ENCODE assay signal across 12 cellular contexts in the genomic region with DNA sequence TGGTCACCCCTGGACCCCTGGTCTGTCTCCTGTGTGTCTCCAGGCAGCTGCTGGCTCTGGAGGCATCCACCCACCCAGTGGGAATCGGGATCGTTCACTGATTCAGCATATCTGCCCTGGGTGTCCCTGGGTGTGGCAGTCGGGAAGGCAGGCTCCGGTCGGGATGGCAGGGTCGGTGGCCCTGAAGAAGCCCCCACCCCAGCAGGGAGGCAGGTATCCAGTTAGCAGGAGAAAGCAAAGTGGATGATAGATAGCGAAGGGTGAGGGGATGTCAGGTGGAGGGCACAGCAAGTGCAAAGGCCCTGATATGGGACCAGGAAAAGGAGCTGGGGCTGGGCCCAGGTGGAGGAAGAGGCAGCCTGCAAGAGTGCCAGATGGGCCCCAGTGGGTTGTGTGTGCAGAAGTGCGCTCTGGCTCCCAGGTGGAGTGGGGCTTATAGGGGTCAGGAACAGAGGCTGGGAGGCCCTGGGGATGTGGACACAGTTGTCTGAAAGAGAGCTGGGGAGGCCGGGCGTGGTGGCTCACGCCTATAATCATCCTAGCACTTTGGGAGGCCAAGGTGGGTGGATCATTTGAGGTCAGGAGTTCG. TPM values are rescaled to one million over a fixed set of nuclear protein-coding genes. Genes with fewer than 3 reads are reported as not detected.
DNase-seq lines count a peak whose midpoint lies in the region; ATAC-seq, FAIRE-seq and TF ChIP-seq lines count a peak whose summit lies in the region.
"Had no signal": no experiment of that assay in that cellular context is flagged by ENCODE, and none has a peak within 500 bp of the region (broad histone marks: within the 10 kb centered on the region; RNA-seq: fewer than 3 reads in every experiment).

No MANE protein-coding gene starts in this region.

- H4K20me1 ChIP-seq in H1 (replicated peaks in 1 of 2; ENCODE audit: control insufficient read depth in 1 of 2, insufficient read depth in 2 of 2, low read length in 2 of 2): peaks cover 4 to 14% of the 10 kb centered on the region in 2 experiments

- CTCF ChIA-PET in Panc1 (lab: Charles Lee): no interaction called here
- CTCF ChIA-PET in H1 (lab: Charles Lee; ENCODE audit: partially characterized antibody): interaction anchor here (0.9 to 4.1 kb wide), 10 partner anchors 11 to 142 kb away, joined by 3 to 30 read pairs (median 4); no protein-coding TSS in a partner anchor

- no peak overlapping the region for H4K91ac ChIP-seq in H1 (replicated peaks; ENCODE audit: insufficient read length, low read length)

- peaks cover 42% of the 10 kb centered on the region for H3K4me1 ChIP-seq in Panc1 (ENCODE audit: control insufficient read depth, insufficient read depth, low read length)
- peaks cover 0 to 36% (median 28%) of the 10 kb centered on the region in 4 experiments; a peak in 6 of 7 replicates for H3K4me1 ChIP-seq in H1 (replicated peaks in 1 of 4; ENCODE audit: control insufficient read depth in 3 of 4, insufficient read depth in 4 of 4, low read length in 3 of 4)

- ATAC-seq in Panc1: no peak
- no peak for ATAC-seq in sciatic nerve
- no peak for ATAC-seq in HG02623 (IDR thresholded peaks at IDR 0.05; ENCODE audit: unreplicated experiment)
- no peak for ATAC-seq in HG03520 (IDR thresholded peaks at IDR 0.05; ENCODE audit: unreplicated experiment)
- ATAC-seq in GM18873 (IDR thresholded peaks at IDR 0.05; ENCODE audit: low FRiP score, unreplicated experiment): no peak

- POLR2A ChIA-PET in Panc1 (lab: Charles Lee) (interaction anchor here (0.5 kb wide), 1 partner anchor 142 kb away, joined by 13 read pairs; no protein-coding TSS in a partner anchor), H1 (lab: Charles Lee; ENCODE audit: partially characterized antibody) (interaction anchor here (1.1 to 6.8 kb wide), 5 partner anchors 12 to 498 kb away, joined by 3 to 72 read pairs (median 19); a partner anchor contains a TSS)

- no peak overlapping the region for H3K14ac ChIP-seq in H1 (ENCODE audit: insufficient read length)

- in situ Hi-C loops in Panc1 (cut with HindIII; ENCODE audit: low pct_unique_long_range_greater_than_20kb, low sequenced_read_pairs): no loop called here

- peaks cover 3% of the 10 kb centered on the region; the same call in 1 of the 2 replicates for H3K79me1 ChIP-seq in H1 (ENCODE audit: low read depth, low read length)

- peaks cover 0 to 4% of the 10 kb centered on the region in 2 experiments; a peak in 1 of 4 replicates for H3K79me2 ChIP-seq in H1 (ENCODE audit: control insufficient read depth in 1 of 2, insufficient read depth in 2 of 2, low read length in 2 of 2)

- H3K36me3 ChIP-seq in Panc1 (ENCODE audit: control insufficient read depth, insufficient read depth, low read length): peaks cover 2% of the 10 kb centered on the region; the same call in 1 of the 2 replicates
- no peaks in the 10 kb centered on the region for H3K36me3 ChIP-seq in H1 (ENCODE audit: control insufficient read depth in 2 of 4, insufficient read depth in 4 of 4, low read length in 3 of 4)

- no peak overlapping the region for H2BK120ac ChIP-seq in H1 (replicated peaks; ENCODE audit: low read depth, low read length)

- FAIRE-seq in H1 (lab: Jason Lieb, UNC): no peak
- FAIRE-seq: HTR-8/SVneo had no signal

- TF ChIP-seq RAD21 in H1 (IDR thresholded peaks at IDR 0.05 in 1 of 2, conservative IDR thresholded peaks at IDR 0.05 in 1 of 2; ENCODE audit: low read depth in 2 of 2, low read length in 2 of 2): no peak

- H4K8ac ChIP-seq in H1 (ENCODE audit: extremely low read depth, insufficient read depth, low read length): peak overlapping the region; percentile 80; the same call in 1 of the 2 replicates

- intact Hi-C loops in Panc1 (cut with micrococcal nuclease; ENCODE audit: unreplicated experiment) (no loop called here), sciatic nerve (cut with DNase I) (no loop called here)

- H3K27ac ChIP-seq in Panc1 (ENCODE audit: low read length) (peak overlapping the region; percentile 71), H1 (ENCODE audit: low read depth, low read length) (no peak overlapping the region)

- TF ChIP-seq CTCF in Panc1 (IDR thresholded peaks at IDR 0.05): no peak
- TF ChIP-seq CTCF in H1 (IDR thresholded peaks at IDR 0.05; ENCODE audit: control extremely low read depth in 1 of 3, insufficient read depth in 1 of 3, low read depth in 1 of 3, low read length in 3 of 3): no peak

- peak overlapping the region; percentile 65 to 73 for H3K4me3 ChIP-seq in Panc1 (ENCODE audit: low read depth in 2 of 2, low read length in 2 of 2)
- H3K4me3 ChIP-seq in H1 (ENCODE audit: extremely low read depth in 1 of 4, insufficient read depth in 2 of 4, low read depth in 3 of 4, low read length in 4 of 4): no peak overlapping the region

- H3K56ac ChIP-seq in H1 (replicated peaks; ENCODE audit: insufficient read length, low read depth, low read length): no peak overlapping the region

- 0 out of 2 replicates have a peak overlapping the region, but pooled peaks have one; percentile 50 for H2BK12ac ChIP-seq in H1 (ENCODE audit: low read depth, low read length)

- H3K4ac ChIP-seq in H1 (replicated peaks; ENCODE audit: insufficient read length, low read depth, low read length): no peak overlapping the region

- BruUV-seq in Panc1 (replicated peaks; lab: Mats Ljungman, UMichigan): no TSS peak

- H3K27me3 ChIP-seq in Panc1 (ENCODE audit: control insufficient read depth, insufficient read depth, low read length) (no peaks in the 10 kb centered on the region), H1 (replicated peaks in 1 of 4; ENCODE audit: control insufficient read depth in 3 of 4, extremely low read depth in 1 of 4, insufficient read depth in 3 of 4, low read length in 3 of 4) (peaks cover 5 to 26% (median 21%) of the 10 kb centered on the region in 4 experiments)

- DNase-seq in NCI-H82 (lab: John Stamatoyannopoulos, UW) (peak; percentile 65), NCI-H82 treated with DMSO at 0.1 percent for 48 hours (lab: John Stamatoyannopoulos, UW; ENCODE audit: unreplicated experiment) (no peak), Panc1 (ENCODE audit: low read depth, low spot score) (no peak), H1 (ENCODE audit: low read depth in 1 of 2, low spot score in 2 of 2) (no peak), sciatic nerve (ENCODE audit: low spot score) (peak; percentile 60)
- DNase-seq: 8988T, NCI-H2227 treated with DMSO at 0.1 percent for 48 hours, T1000 had no signal

- no peak overlapping the region for H3K18ac ChIP-seq in H1 (ENCODE audit: extremely low read depth, low read length)

- no peak for TF ChIP-seq EP300 in H1 (IDR thresholded peaks at IDR 0.05; ENCODE audit: borderline replicate concordance in 1 of 2, low read depth in 2 of 2, low read length in 2 of 2)

- H3K9me3 ChIP-seq in Panc1 (ENCODE audit: control insufficient read depth, insufficient read depth, low read depth, low read length) (no peaks in the 10 kb centered on the region), H1 (ENCODE audit: insufficient read depth in 2 of 2, low read depth in 1 of 2, low read length in 1 of 2) (no peaks in the 10 kb centered on the region)

- no peak overlapping the region for H2AFZ ChIP-seq in H1 (ENCODE audit: low read length)

- H3K23ac ChIP-seq in H1 (ENCODE audit: insufficient read length): no peak overlapping the region

- no peak overlapping the region for H2BK20ac ChIP-seq in H1 (ENCODE audit: low read length)

- H4K5ac ChIP-seq in H1 (ENCODE audit: insufficient read length, low read depth, low read length): no peak overlapping the region

- no peak for TF ChIP-seq POLR2A in H1 (IDR thresholded peaks at IDR 0.05; ENCODE audit: control extremely low read depth in 1 of 2, low read depth in 2 of 2, low read length in 2 of 2)

- WGBS in H1 (ENCODE audit: extremely low coverage in 1 of 2, insufficient coverage in 1 of 2, insufficient read length in 1 of 2, insufficient replicate concordance in 2 of 2, low coverage in 1 of 2, low lambda C conversion rate in 2 of 2, missing lambda C conversion rate in 1 of 2), 2 experiments: 92% methylated on average over 10 of the region's 12 CpGs; no CpG with 5 or more reads in 1 of the 2 experiments

- H3K23me2 ChIP-seq in H1 (ENCODE audit: low read depth, low read length): peaks cover 19% of the 10 kb centered on the region; the same call in 1 of the 2 replicates

- no peak overlapping the region for H3K9ac ChIP-seq in H1 (replicated peaks in 1 of 4; ENCODE audit: extremely low read depth in 1 of 4, low read depth in 3 of 4, low read length in 3 of 4)

- no peak overlapping the region for H2BK15ac ChIP-seq in H1 (ENCODE audit: low read length)

- H2BK5ac ChIP-seq in H1 (ENCODE audit: low read depth, low read length): no peak overlapping the region

- H3K4me2 ChIP-seq in H1 (ENCODE audit: insufficient read depth in 1 of 2, low read depth in 2 of 2, low read length in 2 of 2): no peak overlapping the region

- H2AK5ac ChIP-seq in H1 (ENCODE audit: low read depth, low read length): no peak overlapping the region

RNA-seq across cellular contexts. Expression of a gene that starts 2.3 kb away (rescaled TPM):
- total RNA-seq in Panc1 (2021; ENCODE audit: unreplicated experiment): 128 TPM
- 185 TPM for polyA plus RNA-seq in Panc1 (2012; ENCODE audit: insufficient read length)
- 26.4 and 30.5 TPM in 2 replicates for total RNA-seq in H1 (2021; fragmentation: NEBNext Ultra II Directional; extraction: Animal tissue kit (Norgen Biotek cat#: 25700))
- 33.7 and 51.3 TPM in 2 replicates for polyA plus RNA-seq in H1 (2011; rRNA removed)
- 28.5 TPM for polyA plus RNA-seq in H1 (2011; cell fraction: cytosol; rRNA removed)
- 60.9 TPM for polyA plus RNA-seq in H1 (2011; cell fraction: nucleus; rRNA removed)
- 11.5 to 29.1 TPM (median 22.0 TPM) in 4 replicates for polyA plus RNA-seq in H1 (2012, experiment 1 of 2)
- 26.6 TPM for polyA plus RNA-seq in H1 (2012, experiment 2 of 2)
- 40.7 TPM for polyA plus RNA-seq in H1 (2013, experiment 1 of 2)
- polyA plus RNA-seq in H1 (2013, experiment 2 of 2): 42.3 TPM
- polyA minus RNA-seq in H1 (2011; rRNA and poly(A)+ RNA removed): 1.9 and 3.2 TPM in 2 replicates
- polyA minus RNA-seq in H1 (2011; cell fraction: cytosol; rRNA and poly(A)+ RNA removed): 25.3 TPM
- 21.7 TPM for polyA minus RNA-seq in H1 (2011; cell fraction: nucleus; rRNA and poly(A)+ RNA removed)
- total RNA-seq in sciatic nerve: 82.5 TPM

RNA-seq across cellular contexts. Expression of a gene that starts 16.5 kb away (rescaled TPM):
- total RNA-seq in Panc1 (2021; ENCODE audit: unreplicated experiment) (351 TPM), sciatic nerve (112 TPM)
- polyA plus RNA-seq in Panc1 (2012; ENCODE audit: insufficient read length): 540 TPM
- 207 and 215 TPM in 2 replicates for total RNA-seq in H1 (2021; fragmentation: NEBNext Ultra II Directional; extraction: Animal tissue kit (Norgen Biotek cat#: 25700))
- 264 and 330 TPM in 2 replicates for polyA plus RNA-seq in H1 (2011; rRNA removed)
- polyA plus RNA-seq in H1 (2011; cell fraction: cytosol; rRNA removed): 164 TPM
- polyA plus RNA-seq in H1 (2011; cell fraction: nucleus; rRNA removed): 558 TPM
- polyA plus RNA-seq in H1 (2012, experiment 1 of 2): 147 to 255 TPM (median 231 TPM) in 4 replicates
- 269 TPM for polyA plus RNA-seq in H1 (2012, experiment 2 of 2)
- 172 TPM for polyA plus RNA-seq in H1 (2013, experiment 1 of 2)
- polyA plus RNA-seq in H1 (2013, experiment 2 of 2): 158 TPM
- 67.7 and 79.7 TPM in 2 replicates for polyA minus RNA-seq in H1 (2011; rRNA and poly(A)+ RNA removed)
- polyA minus RNA-seq in H1 (2011; cell fraction: cytosol; rRNA and poly(A)+ RNA removed): 153 TPM
- polyA minus RNA-seq in H1 (2011; cell fraction: nucleus; rRNA and poly(A)+ RNA removed): 97.1 TPM

RNA-seq across cellular contexts. Expression of a gene that starts 24.0 kb away (rescaled TPM):
- 0.15 TPM for total RNA-seq in Panc1 (2021; ENCODE audit: unreplicated experiment)
- polyA plus RNA-seq in Panc1 (2012; ENCODE audit: insufficient read length): 0.15 TPM
- 0.20 and 0.23 TPM in 2 replicates for total RNA-seq in H1 (2021; fragmentation: NEBNext Ultra II Directional; extraction: Animal tissue kit (Norgen Biotek cat#: 25700))
- 0.31 and 0.41 TPM in 2 replicates for polyA plus RNA-seq in H1 (2011; rRNA removed)
- polyA plus RNA-seq in H1 (2011; cell fraction: cytosol; rRNA removed): 0.35 TPM
- polyA plus RNA-seq in H1 (2011; cell fraction: nucleus; rRNA removed): 0.30 TPM
- polyA plus RNA-seq in H1 (2012, experiment 1 of 2): 0.09 to 0.29 TPM (median 0.19 TPM) in 3 of 4 replicates, not detected in the other
- 0.16 TPM for polyA plus RNA-seq in H1 (2012, experiment 2 of 2)
- 0.14 TPM for polyA plus RNA-seq in H1 (2013, experiment 1 of 2)
- 0.13 TPM for polyA plus RNA-seq in H1 (2013, experiment 2 of 2)
- 0.35 and 0.46 TPM in 2 replicates for polyA minus RNA-seq in H1 (2011; rRNA and poly(A)+ RNA removed)
- polyA minus RNA-seq in H1 (2011; cell fraction: cytosol; rRNA and poly(A)+ RNA removed): not detected
- not detected for polyA minus RNA-seq in H1 (2011; cell fraction: nucleus; rRNA and poly(A)+ RNA removed)
- total RNA-seq in sciatic nerve: 8.2 TPM

RNA-seq across cellular contexts. Expression of a gene that starts 35.5 kb away (rescaled TPM):
- total RNA-seq in Panc1 (2021; ENCODE audit: unreplicated experiment) (335 TPM), sciatic nerve (8.3 TPM)
- 712 TPM for polyA plus RNA-seq in Panc1 (2012; ENCODE audit: insufficient read length)
- total RNA-seq in H1 (2021; fragmentation: NEBNext Ultra II Directional; extraction: Animal tissue kit (Norgen Biotek cat#: 25700)): 4.1 and 5.0 TPM in 2 replicates
- 8.5 and 18.8 TPM in 2 replicates for polyA plus RNA-seq in H1 (2011; rRNA removed)
- polyA plus RNA-seq in H1 (2011; cell fraction: cytosol; rRNA removed): 8.2 TPM
- 17.2 TPM for polyA plus RNA-seq in H1 (2011; cell fraction: nucleus; rRNA removed)
- 4.9 to 6.1 TPM (median 5.6 TPM) in 4 replicates for polyA plus RNA-seq in H1 (2012, experiment 1 of 2)
- polyA plus RNA-seq in H1 (2012, experiment 2 of 2): 5.5 TPM
- 11.8 TPM for polyA plus RNA-seq in H1 (2013, experiment 1 of 2)
- polyA plus RNA-seq in H1 (2013, experiment 2 of 2): 14.4 TPM
- polyA minus RNA-seq in H1 (2011; rRNA and poly(A)+ RNA removed): 1.1 and 2.9 TPM in 2 replicates
- 6.8 TPM for polyA minus RNA-seq in H1 (2011; cell fraction: cytosol; rRNA and poly(A)+ RNA removed)
- 9.7 TPM for polyA minus RNA-seq in H1 (2011; cell fraction: nucleus; rRNA and poly(A)+ RNA removed)

Comparison
In these comparisons a context has a peak if more than half of its experiments do, and no peak if none do; other contexts are left out.
1. DNase-seq: peak in NCI-H82 (single experiment) and sciatic nerve (single experiment); none in NCI-H82 treated with DMSO at 0.1 percent for 48 hours (single experiment), Panc1 (single experiment) and H1 (0 of 2).
2. H3K4me3 ChIP-seq: peak in Panc1 (2 of 2); none in H1 (0 of 4).